9 cellular contexts compared by ENCODE assay signal in the genomic region with DNA sequence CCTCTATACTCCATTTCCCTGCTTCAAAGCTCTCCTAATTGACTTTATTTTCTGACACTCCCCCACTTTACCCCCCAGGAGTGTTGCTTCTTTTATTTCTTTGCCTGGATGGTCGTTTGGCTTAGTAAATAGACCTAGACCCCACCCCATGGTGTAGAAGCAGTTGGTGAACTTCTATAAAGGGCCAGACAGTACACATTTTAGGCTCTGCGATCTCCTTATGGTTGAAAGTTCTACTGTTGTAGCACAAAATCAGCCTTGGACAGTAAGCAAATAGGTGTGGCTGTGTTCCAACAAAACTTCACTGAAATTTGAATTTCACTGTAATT. TPM values are rescaled to one million over a fixed set of nuclear protein-coding genes. Genes with fewer than 3 reads are reported as not detected.
A peak's percentile ranks its signal among the peaks of the same experiment; 100 is the strongest.
DNase-seq lines count a peak whose midpoint lies in the region; ATAC-seq and TF ChIP-seq lines count a peak whose summit lies in the region.
"Had no signal": no experiment of that assay in that cellular context is flagged by ENCODE, and none has a peak within 500 bp of the region (broad histone marks: within the 10 kb centered on the region; RNA-seq: fewer than 3 reads in every experiment).

No MANE protein-coding gene starts in this region.

- TF ChIP-seq CTCF in CD14-positive monocyte (IDR thresholded peaks at IDR 0.05), result peak; percentile 47
- no peak; the same call in 1 of the 2 replicates for TF ChIP-seq CTCF in HFFc6 (IDR thresholded peaks at IDR 0.05)
- no peak for TF ChIP-seq CTCF in neutrophil (IDR thresholded peaks at IDR 0.05)

- H3K4me1 ChIP-seq in neutrophil (ENCODE audit: control insufficient read depth in 1 of 2, insufficient read depth in 1 of 2, low read depth in 1 of 2, low read length in 1 of 2), result peaks cover 6 to 7% of the 10 kb centered on the region in 2 experiments

- no peak for ATAC-seq in central memory CD8-positive, alpha-beta T cell (replicated peaks; ENCODE audit: extremely low read depth, poor library complexity, severe bottlenecking)
- no peak for ATAC-seq in GM18858 (IDR thresholded peaks at IDR 0.05; ENCODE audit: unreplicated experiment)

- DNase-seq in CD14-positive monocyte (ENCODE audit: low spot score), result no peak
- no peak for DNase-seq in HFFc6
- no peak for DNase-seq in central memory CD8-positive, alpha-beta T cell (ENCODE audit: low spot score in 2 of 2)
- no peak for DNase-seq in effector CD4-positive, alpha-beta T cell
- DNase-seq in UCSD-AML1 (lab: John Stamatoyannopoulos, UW; ENCODE audit: unreplicated experiment), result no peak
- no peak for DNase-seq in NOMO-1 treated with DMSO at 0.1 percent for 48 hours (lab: John Stamatoyannopoulos, UW; ENCODE audit: unreplicated experiment)

- peak overlapping the region; percentile 87 for H3K27ac ChIP-seq in neutrophil
- H3K27ac ChIP-seq: SJCRH30 had no signal

- H3K4me3 Mint-ChIP-seq in CD14-positive monocyte (no peak overlapping the region), HFFc6 (peak overlapping the region; percentile 99; the same call in 1 of the 2 replicates)
- peak overlapping the region; percentile 96 for H3K4me3 Mint-ChIP-seq in central memory CD8-positive, alpha-beta T cell

- peak overlapping the region; percentile 81 to 92 for H3K4me3 ChIP-seq in neutrophil (ENCODE audit: low read depth in 1 of 2, low read length in 1 of 2)

- H3K9me3 ChIP-seq in neutrophil, result no peaks in the 10 kb centered on the region
- H3K9me3 ChIP-seq: SJCRH30 had no signal

- intact Hi-C loops in CD14-positive monocyte (cut with micrococcal nuclease), result loop anchor here in 1 of 2 donors (2.0 to 5.0 kb wide), 3 partner anchors 52 to 455 kb away; no protein-coding TSS in a partner anchor

- no peaks in the 10 kb centered on the region for H3K36me3 ChIP-seq in neutrophil
- H3K36me3 ChIP-seq: SJCRH30 had no signal

- peaks cover 0 to 5% (median 4%) of the 10 kb centered on the region in 3 donors for H3K27me3 Mint-ChIP-seq in CD14-positive monocyte (ENCODE audit: low read depth in 3 of 3)
- peaks cover 5% of the 10 kb centered on the region; the same call in 1 of the 2 replicates for H3K27me3 Mint-ChIP-seq in HFFc6 (ENCODE audit: insufficient read depth)
- no peaks in the 10 kb centered on the region for H3K27me3 Mint-ChIP-seq in central memory CD8-positive, alpha-beta T cell

- H3K9me3 Mint-ChIP-seq in CD14-positive monocyte, result peaks cover 3 to 25% (median 13%) of the 10 kb centered on the region in 7 donors
- H3K9me3 Mint-ChIP-seq in HFFc6, result peaks cover 34% of the 10 kb centered on the region
- H3K9me3 Mint-ChIP-seq in central memory CD8-positive, alpha-beta T cell, result no peaks in the 10 kb centered on the region

- H3K4me1 Mint-ChIP-seq in CD14-positive monocyte (peaks cover 18% of the 10 kb centered on the region), HFFc6 (ENCODE audit: low read depth) (peaks cover 28% of the 10 kb centered on the region)
- H3K4me1 Mint-ChIP-seq in central memory CD8-positive, alpha-beta T cell, result peaks cover 22% of the 10 kb centered on the region

- no peak overlapping the region for H3K27ac Mint-ChIP-seq in CD14-positive monocyte
- no peak overlapping the region for H3K27ac Mint-ChIP-seq in HFFc6
- no peak overlapping the region for H3K27ac Mint-ChIP-seq in central memory CD8-positive, alpha-beta T cell (ENCODE audit: low read depth)

- H3K27me3 ChIP-seq in neutrophil, result no peaks in the 10 kb centered on the region
- H3K27me3 ChIP-seq: SJCRH30 had no signal

- H3K36me3 Mint-ChIP-seq in CD14-positive monocyte, result no peaks in the 10 kb centered on the region
- peaks cover 16% of the 10 kb centered on the region; the same call in 1 of the 2 replicates for H3K36me3 Mint-ChIP-seq in HFFc6 (ENCODE audit: low read depth)
- H3K36me3 Mint-ChIP-seq in central memory CD8-positive, alpha-beta T cell (ENCODE audit: insufficient read depth), result peaks cover 17% of the 10 kb centered on the region

RNA-seq across cellular contexts. Expression of gene ZNF287, which starts 31.9 kb away (rescaled TPM):
- under 1 TPM in 1 of 2 donors, not detected in 1; 0.53 TPM for polyA plus RNA-seq in CD14-positive monocyte
- 10 to 100 TPM in 1 of 6 experiments, 1 to 10 TPM in 5; 6.5 to 11.1 (median 8.6) TPM for total RNA-seq in HFFc6 (2021; fragmentation: NEBNext Ultra II Directional; extraction: Animal tissue kit (Norgen Biotek cat#: 25700))

RNA-seq across cellular contexts. Expression of gene LRRC75A, which starts 45.1 kb away (rescaled TPM):
- polyA plus RNA-seq in CD14-positive monocyte, result 1 to 10 TPM; 1.0 to 1.4 TPM
- total RNA-seq in HFFc6 (2021; fragmentation: NEBNext Ultra II Directional; extraction: Animal tissue kit (Norgen Biotek cat#: 25700)), result under 1 TPM; 0.14 to 0.57 (median 0.27) TPM

Comparison
In these comparisons a context has a peak if more than half of its experiments do, and no peak if none do; other contexts are left out.
1. H3K4me3 Mint-ChIP-seq: peak in HFFc6 (single experiment) and central memory CD8-positive, alpha-beta T cell (single experiment); none in CD14-positive monocyte (0 of 2).